In the genomic region with DNA sequence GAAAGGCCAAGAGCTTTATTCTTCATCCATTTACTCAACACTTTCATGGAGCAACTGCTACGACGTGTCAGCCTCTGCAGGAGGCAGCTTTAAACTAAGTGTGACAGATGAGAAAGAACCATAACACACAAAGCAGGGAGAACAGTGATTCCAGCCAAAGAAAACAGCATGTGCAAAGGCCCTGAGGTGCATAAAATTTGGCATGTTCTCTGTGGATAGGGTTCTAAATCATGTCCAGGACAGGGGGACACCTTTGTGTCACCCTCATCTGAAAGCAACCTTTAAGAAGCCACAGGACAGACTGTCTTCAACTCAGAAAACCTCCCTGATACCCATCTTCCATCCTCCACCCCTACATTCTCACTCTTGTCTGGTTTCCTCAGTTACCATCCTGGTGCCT, we compare ENCODE assay signal across 26 cellular contexts.
"Had no signal": no experiment of that assay in that cellular context is flagged by ENCODE, and none has a peak within 500 bp of the region (broad histone marks: within the 10 kb centered on the region; RNA-seq: fewer than 3 reads in every experiment).

No MANE protein-coding gene starts in this region.

- H3K4me1 Mint-ChIP-seq: naive B cell; naive thymus-derived CD8-positive, alpha-beta T cell had no signal

- H3K27me3 ChIP-seq: esophagus squamous epithelium, left lung had no signal

- FAIRE-seq: colon, endometrium, frontal cortex, islet of Langerhans, keratinocyte had no signal

- H3K4me3 Mint-ChIP-seq: naive B cell; naive thymus-derived CD8-positive, alpha-beta T cell had no signal

- H3K36me3 ChIP-seq: esophagus squamous epithelium, heart right ventricle, left lung, lower lobe of right lung had no signal

- H3K27ac ChIP-seq: coronary artery, dorsolateral prefrontal cortex, epithelial cell of prostate, esophagus squamous epithelium, heart right ventricle, left lung, lower lobe of right lung had no signal

- DNase-seq: dermis blood vessel endothelial cell; dorsolateral prefrontal cortex; effector CD4-positive, alpha-beta T cell; effector memory CD4-positive, alpha-beta T cell; erythroblast; esophagus squamous epithelium; foreskin fibroblast; glutamatergic neuron; head of caudate nucleus; heart right ventricle; hippocampal formation; left cardiac atrium; left lung; left ventricle myocardium superior; lower lobe of right lung; mesendoderm; mucosa of descending colon; naive B cell; naive thymus-derived CD8-positive, alpha-beta T cell had no signal

- H3K4me3 ChIP-seq: coronary artery, dorsolateral prefrontal cortex, esophagus squamous epithelium, heart right ventricle, left lung, lower lobe of right lung, mucosa of descending colon had no signal

- H3K4me1 ChIP-seq: esophagus squamous epithelium, heart right ventricle, left lung, lower lobe of right lung had no signal

- H3K27ac Mint-ChIP-seq: naive thymus-derived CD8-positive, alpha-beta T cell had no signal

- H3K9me3 ChIP-seq: esophagus squamous epithelium, heart right ventricle, left lung, lower lobe of right lung, mucosa of descending colon had no signal

- H3K36me3 Mint-ChIP-seq: naive B cell; naive thymus-derived CD8-positive, alpha-beta T cell had no signal

- ATAC-seq: heart right ventricle; left cardiac atrium; left lung; left ventricle myocardium superior; mucosa of descending colon; naive thymus-derived CD8-positive, alpha-beta T cell had no signal
